In the genomic region with DNA sequence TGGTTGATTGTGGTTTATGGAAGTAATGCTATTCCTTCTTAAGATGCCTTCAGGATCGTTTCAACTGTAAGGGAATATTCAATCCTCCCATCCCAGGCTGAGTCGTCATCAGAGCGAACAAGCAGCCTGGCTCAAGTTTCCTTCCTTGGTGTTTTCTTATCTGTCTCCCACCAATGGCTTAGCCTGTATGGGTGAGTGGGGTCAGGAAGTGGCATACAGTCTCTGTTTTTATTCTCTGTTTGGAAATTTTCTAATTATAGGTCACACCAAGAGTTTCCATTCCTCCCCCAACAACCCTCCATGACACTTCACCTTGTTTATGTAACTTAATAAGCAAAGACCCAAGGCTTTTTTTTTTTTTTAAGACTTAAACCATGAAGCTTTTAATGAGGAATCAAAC, we compare ENCODE assay signal across 19 cellular contexts. TPM values are rescaled to one million over a fixed set of nuclear protein-coding genes. Genes with fewer than 3 reads are reported as not detected.
DNase-seq lines count a peak whose midpoint lies in the region; ATAC-seq and TF ChIP-seq lines count a peak whose summit lies in the region.
"Had no signal": no experiment of that assay in that cellular context is flagged by ENCODE, and none has a peak within 500 bp of the region (broad histone marks: within the 10 kb centered on the region; RNA-seq: fewer than 3 reads in every experiment).

No MANE protein-coding gene starts in this region.

- no peaks in the 10 kb centered on the region for H3K9me3 ChIP-seq in neural progenitor cell (ENCODE audit: low read depth)
- H3K9me3 ChIP-seq: gastroesophageal sphincter, left ventricle myocardium inferior, vagina had no signal

- H3K36me3 ChIP-seq in GM23338 (ENCODE audit: insufficient read depth) = no peaks in the 10 kb centered on the region
- H3K36me3 ChIP-seq in neural progenitor cell = no peaks in the 10 kb centered on the region
- H3K36me3 ChIP-seq: gastroesophageal sphincter, left ventricle myocardium inferior, vagina had no signal

- ATAC-seq in GM23338 = no peak
- ATAC-seq: activated CD4-positive, alpha-beta T cell treated with anti-CD3 and anti-CD28 coated beads for 36 hours; gastroesophageal sphincter; HCT116; Panc1 had no signal

- H3F3A ChIP-seq in GM23338 (replicated peaks; ENCODE audit: low read depth) = no peaks in the 10 kb centered on the region
- H3F3A ChIP-seq in neural progenitor cell (ENCODE audit: low read depth) = no peaks in the 10 kb centered on the region

- no peaks in the 10 kb centered on the region for H3K9me2 ChIP-seq in GM23338 (ENCODE audit: insufficient read depth)

- H3K4me1 Mint-ChIP-seq in GM23338 = peaks cover 52% of the 10 kb centered on the region
- H3K4me1 Mint-ChIP-seq in neural progenitor cell = peaks cover 17% of the 10 kb centered on the region
- H3K4me1 Mint-ChIP-seq: activated CD4-positive, alpha-beta T cell treated with anti-CD3 and anti-CD28 coated beads for 36 hours had no signal

- H3K27me3 ChIP-seq in GM23338 (ENCODE audit: insufficient read depth) (no peaks in the 10 kb centered on the region), neural progenitor cell (no peaks in the 10 kb centered on the region)
- H3K27me3 ChIP-seq: gastroesophageal sphincter, vagina had no signal

- H3K9me3 Mint-ChIP-seq in GM23338 = no peaks in the 10 kb centered on the region; the same call in 2 of the 3 replicates
- H3K9me3 Mint-ChIP-seq in neural progenitor cell = no peaks in the 10 kb centered on the region

- no peak for TF ChIP-seq CTCF in GM23338 (conservative IDR thresholded peaks at IDR 0.05; ENCODE audit: low read depth in 2 of 2)
- no peak for TF ChIP-seq CTCF in neural progenitor cell (IDR thresholded peaks at IDR 0.05)
- TF ChIP-seq CTCF in lower leg skin (IDR thresholded peaks at IDR 0.05) = no peak

- H3K9ac ChIP-seq in neural progenitor cell = no peak overlapping the region

- H4K20me1 ChIP-seq in GM23338 (replicated peaks; ENCODE audit: insufficient read depth) (no peaks in the 10 kb centered on the region), neural progenitor cell (ENCODE audit: low read depth) (no peaks in the 10 kb centered on the region)

- H3K4me3 Mint-ChIP-seq in GM23338 (no peak overlapping the region), neural progenitor cell (no peak overlapping the region)
- H3K4me3 Mint-ChIP-seq: activated CD4-positive, alpha-beta T cell treated with anti-CD3 and anti-CD28 coated beads for 36 hours had no signal

- H3K4me2 ChIP-seq in GM23338 (no peak overlapping the region), neural progenitor cell (no peak overlapping the region)

- H3K4me1 ChIP-seq in GM23338 (ENCODE audit: insufficient read depth) (peaks cover 28% of the 10 kb centered on the region), neural progenitor cell (peaks cover 18% of the 10 kb centered on the region)

- H3K36me3 Mint-ChIP-seq in GM23338 (ENCODE audit: low read depth) = peaks cover 7% of the 10 kb centered on the region; the same call in 2 of the 3 replicates
- H3K36me3 Mint-ChIP-seq in neural progenitor cell = no peaks in the 10 kb centered on the region

- no peak for TF ChIP-seq POLR2A in lower leg skin (IDR thresholded peaks at IDR 0.05)

- H3K27ac ChIP-seq in GM23338 (ENCODE audit: low read depth) = no peak overlapping the region
- H3K27ac ChIP-seq in neural progenitor cell = no peak overlapping the region
- H3K27ac ChIP-seq: gastroesophageal sphincter, left ventricle myocardium inferior, SK-N-MC, vagina had no signal

- intact Hi-C loops in lower leg skin (cut with DNase I; ENCODE audit: low total_unique reads) = no loop called here

- 55 to 60% methylated on average over 3 of the region's 3 CpGs for WGBS in lower leg skin, 2 donors

- H3K79me2 ChIP-seq in GM23338 (replicated peaks; ENCODE audit: insufficient read depth) (no peaks in the 10 kb centered on the region), neural progenitor cell (ENCODE audit: low read depth) (no peaks in the 10 kb centered on the region)

- H2AFZ ChIP-seq in GM23338 (no peak overlapping the region), neural progenitor cell (replicated peaks) (peak overlapping the region; percentile 2)

- no peak overlapping the region for H3K4me3 ChIP-seq in GM23338
- no peak overlapping the region for H3K4me3 ChIP-seq in neural progenitor cell
- no peak overlapping the region for H3K4me3 ChIP-seq in lower leg skin (ENCODE audit: low read depth, poor library complexity, severe bottlenecking)
- H3K4me3 ChIP-seq: gastroesophageal sphincter, left ventricle myocardium inferior, SK-N-MC, vagina had no signal

- H3K27me3 Mint-ChIP-seq in GM23338 (ENCODE audit: insufficient read depth, low read depth, poor library complexity) (peaks cover 10% of the 10 kb centered on the region), neural progenitor cell (ENCODE audit: insufficient read depth, low read depth) (no peaks in the 10 kb centered on the region)

- peak overlapping the region; percentile 51; the same call in 1 of the 2 replicates for H3K27ac Mint-ChIP-seq in GM23338
- H3K27ac Mint-ChIP-seq in neural progenitor cell = no peak overlapping the region
- H3K27ac Mint-ChIP-seq: activated CD4-positive, alpha-beta T cell treated with anti-CD3 and anti-CD28 coated beads for 36 hours had no signal

- DNase-seq in GM23338 (ENCODE audit: low spot score) = no peak
- peak; percentile 29 for DNase-seq in OCI-M1 (lab: John Stamatoyannopoulos, UW)
- peak; percentile 42 for DNase-seq in dermis blood vessel endothelial cell
- no peak for DNase-seq in neural progenitor cell (ENCODE audit: low spot score)
- DNase-seq in lower leg skin (ENCODE audit: low spot score in 2 of 2) = no peak
- no peak for DNase-seq in cortex of kidney (lab: John Stamatoyannopoulos, UW)
- no peak for DNase-seq in NOMO-1 treated with DMSO at 0.1 percent for 48 hours (lab: John Stamatoyannopoulos, UW; ENCODE audit: unreplicated experiment)
- DNase-seq: activated CD4-positive, alpha-beta T cell treated with anti-CD3 and anti-CD28 coated beads for 36 hours; activated effector memory CD4-positive, alpha-beta T cell treated with Interleukin-2 at 50 U/mL for 16 hours; amygdala; left ventricle myocardium inferior; NCI-H1417; stimulated activated CD4-positive, alpha-beta T cell treated with anti-CD3 and anti-CD28 coated beads, Interleukin-4, amount 100 ng/mL, for 1 hour; T-helper 9 cell had no signal

TF ChIP-seq in GM23338, 12 proteins besides CTCF, POLR2A, EP300 and RAD21:
- TF ChIP-seq ETS1 (IDR thresholded peaks at IDR 0.05) (no peak), ZNF114 (CRISPR knock-in tag; IDR thresholded peaks at IDR 0.05) (no peak)

RNA-seq across cellular contexts. Expression of gene KDR, which starts 56.2 kb away (rescaled TPM):
- total RNA-seq in GM23338 (2014; rRNA removed; shearing (Covaris generic)) = 102 and 109 TPM in 2 replicates
- polyA plus RNA-seq in GM23338 (2016; fragmentation: Nextera tagmentation; extraction: Ambion mirVana) = 25.9 and 27.9 TPM in 2 replicates
- 292 and 321 TPM in 2 replicates for total RNA-seq in dermis blood vessel endothelial cell
- 2.4 and 2.7 TPM in 2 replicates for total RNA-seq in neural progenitor cell (ENCODE audit: low replicate concordance)
- 10 to 100 TPM in 2 of 4 donors, 1 to 10 TPM in 2; 4.3 to 13.9 (median 8.7) TPM for total RNA-seq in lower leg skin
- total RNA-seq: activated CD4-positive, alpha-beta T cell treated with anti-CD3 and anti-CD28 coated beads for 36 hours had no signal

Comparison
In these comparisons a context has a peak if more than half of its experiments do, and no peak if none do; other contexts are left out.
1. DNase-seq: peak in OCI-M1 (single experiment) and dermis blood vessel endothelial cell (single experiment); none in GM23338 (single experiment), neural progenitor cell (single experiment), lower leg skin (0 of 2), cortex of kidney (single experiment) and NOMO-1 treated with DMSO at 0.1 percent for 48 hours (single experiment).